Comparison of ENCODE assay signal across 11 cellular contexts in the genomic region with DNA sequence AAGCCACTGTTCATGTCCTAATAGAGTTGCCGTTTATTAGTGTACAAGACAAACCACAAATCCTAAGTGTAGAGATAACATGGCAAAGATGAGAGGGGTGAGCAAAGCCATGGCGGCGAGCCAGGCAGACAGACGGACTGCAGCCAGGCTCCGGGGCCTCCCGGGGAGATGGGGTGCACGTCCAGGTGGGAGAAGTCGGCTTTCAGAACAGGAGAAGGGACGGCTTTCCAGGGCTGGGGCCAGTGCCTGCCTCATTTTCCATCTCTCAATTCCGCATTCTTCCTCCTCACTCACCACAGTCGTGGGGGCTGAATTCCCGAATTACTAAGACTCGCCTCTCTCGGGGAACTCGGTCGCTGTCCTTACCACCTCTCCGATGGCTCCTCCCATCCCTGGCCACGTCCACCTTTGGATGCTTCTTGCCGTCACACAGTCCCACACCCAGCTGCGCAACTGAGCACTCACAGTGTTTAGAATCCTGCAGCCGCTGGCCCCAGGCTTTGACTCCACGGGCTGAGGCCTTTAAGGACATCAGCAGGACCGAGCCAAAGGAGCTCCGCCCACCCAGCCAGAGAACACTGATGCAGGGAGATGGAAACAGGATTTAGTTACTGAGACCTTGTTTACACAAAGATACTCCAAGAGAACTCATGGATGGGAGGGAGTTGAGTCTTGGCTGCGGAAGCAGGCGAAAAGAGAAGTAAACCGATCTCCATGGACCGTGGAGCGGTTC. TPM values are rescaled to one million over a fixed set of nuclear protein-coding genes. Genes with fewer than 3 reads are reported as not detected.
DNase-seq lines count a peak whose midpoint lies in the region.
"Had no signal": no experiment of that assay in that cellular context is flagged by ENCODE, and none has a peak within 500 bp of the region (broad histone marks: within the 10 kb centered on the region; RNA-seq: fewer than 3 reads in every experiment).

No MANE protein-coding gene starts in this region.

- H3K36me3 ChIP-seq in esophagus (ENCODE audit: control insufficient read depth in 2 of 2, insufficient read depth in 2 of 2, low read length in 1 of 2) (no peaks in the 10 kb centered on the region), mucosa of stomach (ENCODE audit: control insufficient read depth, insufficient read depth, low read length) (no peaks in the 10 kb centered on the region)
- H3K36me3 ChIP-seq: BLaER1 treated with 17β-estradiol and CSF1 and Interleukin-3, amounts not matched to agents 10 nM and 100 nM had no signal

- peak overlapping the region; percentile 67 to 80 for H3K27ac ChIP-seq in esophagus (ENCODE audit: low read depth in 2 of 2, low read length in 1 of 2)
- H3K27ac ChIP-seq: BLaER1 treated with 17β-estradiol and CSF1 and Interleukin-3, amounts not matched to agents 10 nM and 100 nM; HL-60 had no signal

- H3K4me3 ChIP-seq in esophagus (ENCODE audit: low read depth in 1 of 2, low read length in 2 of 2) (peak overlapping the region in 1 of 2 donors; percentile 1), mucosa of stomach (ENCODE audit: low read length) (no peak overlapping the region)
- H3K4me3 ChIP-seq: BLaER1 treated with 17β-estradiol and CSF1 and Interleukin-3, amounts not matched to agents 10 nM and 100 nM had no signal

- 50 to 51% methylated on average over 29 of the region's 29 CpGs for WGBS in esophagus, 2 donors

- no peaks in the 10 kb centered on the region for H3K27me3 ChIP-seq in esophagus (ENCODE audit: control insufficient read depth in 1 of 2, insufficient read depth in 2 of 2, low read length in 2 of 2)
- H3K27me3 ChIP-seq in mucosa of stomach (ENCODE audit: control insufficient read depth, insufficient read depth, low read length) = no peaks in the 10 kb centered on the region
- H3K27me3 ChIP-seq: BLaER1 treated with 17β-estradiol and CSF1 and Interleukin-3, amounts not matched to agents 10 nM and 100 nM had no signal

- DNase-seq in A172 (ENCODE audit: low spot score) = peak; percentile 60
- peak; percentile 83 for DNase-seq in NCI-H146 treated with DMSO at 0.1 percent for 48 hours (lab: John Stamatoyannopoulos, UW; ENCODE audit: unreplicated experiment)
- no peak for DNase-seq in activated naive CD4-positive, alpha-beta T cell treated with anti-CD3 and anti-CD28 coated beads, Interleukin-2, amount 50 U/mL, for 16 hours
- DNase-seq in activated CD4-positive, alpha-beta T cell treated with anti-CD3 and anti-CD28 coated beads, Interleukin-2, amount 50 U/mL, for 1 hour = no peak
- DNase-seq in occipital lobe (lab: John Stamatoyannopoulos, UW) = no peak
- DNase-seq in iPS-NIHi11 (ENCODE audit: low spot score) = no peak
- DNase-seq: activated gamma-delta T cell had no signal

- H3K4me1 ChIP-seq in esophagus (ENCODE audit: control insufficient read depth in 2 of 2, insufficient read depth in 2 of 2, low read length in 1 of 2) (no peaks in the 10 kb centered on the region), mucosa of stomach (ENCODE audit: control insufficient read depth, insufficient read depth, low read length) (peaks cover 4% of the 10 kb centered on the region)

- H3K9me3 ChIP-seq in esophagus (ENCODE audit: control insufficient read depth in 2 of 2, insufficient read depth in 1 of 2, low read depth in 1 of 2, low read length in 1 of 2) = no peaks in the 10 kb centered on the region
- H3K9me3 ChIP-seq in mucosa of stomach (ENCODE audit: control insufficient read depth, low read length) = no peaks in the 10 kb centered on the region

- peak overlapping the region; percentile 3 for H3K9ac ChIP-seq in mucosa of stomach (ENCODE audit: low read length)
- H3K9ac ChIP-seq: BLaER1 treated with 17β-estradiol and CSF1 and Interleukin-3, amounts not matched to agents 10 nM and 100 nM had no signal

RNA-seq across cellular contexts. Expression of gene RNF112, which starts 59.7 kb away (rescaled TPM):
- not detected in 2 replicates for total RNA-seq in A172 (2014; rRNA removed; shearing (Covaris generic))
- 1 to 10 TPM; 1.1 to 3.7 TPM for polyA plus RNA-seq in esophagus
- 31.4 TPM for total RNA-seq in occipital lobe

Comparison
In these comparisons a context has a peak if more than half of its experiments do, and no peak if none do; other contexts are left out.
1. DNase-seq: peak in A172 (single experiment) and NCI-H146 treated with DMSO at 0.1 percent for 48 hours (single experiment); none in activated naive CD4-positive, alpha-beta T cell treated with anti-CD3 and anti-CD28 coated beads, Interleukin-2, amount 50 U/mL, for 16 hours (single experiment), activated CD4-positive, alpha-beta T cell treated with anti-CD3 and anti-CD28 coated beads, Interleukin-2, amount 50 U/mL, for 1 hour (single experiment), occipital lobe (single experiment) and iPS-NIHi11 (single experiment).
2. RNA of gene RNF112, which starts 59.7 kb away (total RNA-seq): 31.4 TPM in occipital lobe (single experiment); not detected in A172; every median in the first group is over 10 times any median in the second.